ENCODE assay signal across 10 cellular contexts in the genomic region with DNA sequence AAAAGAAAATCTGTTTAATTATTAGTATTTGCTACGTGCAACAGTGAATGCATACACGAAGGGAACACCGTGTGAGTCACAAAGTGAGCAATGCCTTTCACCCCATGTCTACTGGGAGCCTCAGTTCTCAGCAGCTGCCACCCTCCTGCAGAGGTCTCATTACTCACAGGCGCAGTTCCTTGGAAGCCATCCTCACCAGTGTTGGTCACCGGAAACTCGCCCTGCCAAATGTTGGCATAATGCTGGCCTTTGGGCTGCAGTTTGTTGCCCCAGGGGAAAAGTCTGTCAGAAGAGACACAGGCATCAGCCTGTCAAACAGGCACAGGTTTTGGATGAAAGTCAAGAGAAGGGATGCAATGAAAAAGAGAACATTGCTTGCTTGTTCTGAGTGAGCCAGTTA. TPM values are rescaled to one million over a fixed set of nuclear protein-coding genes. Genes with fewer than 3 reads are reported as not detected.
DNase-seq lines count a peak whose midpoint lies in the region; ATAC-seq and TF ChIP-seq lines count a peak whose summit lies in the region.
"Had no signal": no experiment of that assay in that cellular context is flagged by ENCODE, and none has a peak within 500 bp of the region (broad histone marks: within the 10 kb centered on the region; RNA-seq: fewer than 3 reads in every experiment).

No MANE protein-coding gene starts in this region.

- H3K36me3 ChIP-seq in RWPE2 (ENCODE audit: low read depth) (no peaks in the 10 kb centered on the region), fibroblast of lung (ENCODE audit: control insufficient read depth, insufficient read depth, low read length) (no peaks in the 10 kb centered on the region), right lobe of liver (peaks cover 0 to 12% (median under 1%) of the 10 kb centered on the region in 4 donors)

- H3K79me2 ChIP-seq in fibroblast of lung (ENCODE audit: control insufficient read depth, insufficient read depth, low read length) = no peaks in the 10 kb centered on the region

- DNase-seq in activated T-cell treated with anti-CD3 and anti-CD28 coated beads for 48 hours (ENCODE audit: low read depth) = peak; percentile 43
- DNase-seq in activated T-cell treated with anti-CD3 and anti-CD28 coated beads, Interleukin-2, amount 50 U/mL, for 1 hour = no peak
- peak; percentile 98 for DNase-seq in RWPE2 (ENCODE audit: low spot score)
- DNase-seq in fibroblast of lung (ENCODE audit: low read depth in 2 of 2) = peak; percentile 88 to 91
- DNase-seq in stimulated activated CD8-positive, alpha-beta memory T cell treated with anti-CD3 and anti-CD28 coated beads, Interleukin-4, amount 100 ng/mL, for 48 hours = peak; percentile 66
- DNase-seq in right lobe of liver = no peak
- DNase-seq: activated naive CD4-positive, alpha-beta T cell treated with anti-CD3 and anti-CD28 coated beads, Interleukin-2, amount 50 U/mL, for 16 hours had no signal

- 91% methylated on average over 6 of the region's 6 CpGs for WGBS in right lobe of liver (ENCODE audit: insufficient coverage, low coverage, low lambda C conversion rate, missing lambda C conversion rate)

- no peaks in the 10 kb centered on the region for H4K20me1 ChIP-seq in fibroblast of lung (ENCODE audit: control insufficient read depth, extremely low read depth, insufficient read depth, low read length)
- H4K20me1 ChIP-seq: BLaER1 treated with 17β-estradiol and CSF1 and Interleukin-3, amounts not matched to agents 10 nM and 100 nM had no signal

- H3K27ac ChIP-seq in RWPE2 (ENCODE audit: poor library complexity, severe bottlenecking) (peak overlapping the region; percentile 95), fibroblast of lung (ENCODE audit: insufficient read depth, low read length) (peak overlapping the region; percentile 33), right lobe of liver (no peak overlapping the region)
- H3K27ac ChIP-seq: BLaER1 treated with 17β-estradiol and CSF1 and Interleukin-3, amounts not matched to agents 10 nM and 100 nM had no signal

- peaks cover 42% of the 10 kb centered on the region for H3K4me1 ChIP-seq in RWPE2 (ENCODE audit: insufficient read depth, poor library complexity, severe bottlenecking)
- H3K4me1 ChIP-seq in fibroblast of lung (ENCODE audit: control insufficient read depth, extremely low read depth, insufficient read depth, low read length) = peaks cover 16% of the 10 kb centered on the region
- no peaks in the 10 kb centered on the region for H3K4me1 ChIP-seq in right lobe of liver

- H2AFZ ChIP-seq in fibroblast of lung (ENCODE audit: low read length) = no peak overlapping the region

- peak; percentile 94 for ATAC-seq in RWPE2 (ENCODE audit: low read depth)
- ATAC-seq in right lobe of liver = no peak
- no peak for ATAC-seq in HG02938 (IDR thresholded peaks at IDR 0.05; ENCODE audit: unreplicated experiment)
- no peak for ATAC-seq in GM21529 (IDR thresholded peaks at IDR 0.05; ENCODE audit: unreplicated experiment)

- H3K27me3 ChIP-seq in RWPE2 (ENCODE audit: insufficient read depth, poor library complexity, severe bottlenecking) (no peaks in the 10 kb centered on the region), fibroblast of lung (ENCODE audit: control insufficient read depth, insufficient read depth, low read length) (no peaks in the 10 kb centered on the region), right lobe of liver (no peaks in the 10 kb centered on the region)
- H3K27me3 ChIP-seq: BLaER1 treated with 17β-estradiol and CSF1 and Interleukin-3, amounts not matched to agents 10 nM and 100 nM had no signal

- no peak overlapping the region for H3K9ac ChIP-seq in fibroblast of lung (ENCODE audit: insufficient read depth, low read length)
- H3K9ac ChIP-seq: BLaER1 treated with 17β-estradiol and CSF1 and Interleukin-3, amounts not matched to agents 10 nM and 100 nM had no signal

- TF ChIP-seq CTCF in RWPE2 (IDR thresholded peaks at IDR 0.05; ENCODE audit: poor library complexity, severe bottlenecking) (no peak), fibroblast of lung (conservative IDR thresholded peaks at IDR 0.05 in 1 of 2, IDR thresholded peaks at IDR 0.05 in 1 of 2; ENCODE audit: low read depth in 1 of 2, low read length in 2 of 2) (no peak), right lobe of liver (IDR thresholded peaks at IDR 0.05) (no peak)

- peak overlapping the region; percentile 46 for H3K4me2 ChIP-seq in fibroblast of lung (ENCODE audit: extremely low read depth, insufficient read depth, low read length)
- H3K4me2 ChIP-seq: BLaER1 treated with 17β-estradiol and CSF1 and Interleukin-3, amounts not matched to agents 10 nM and 100 nM had no signal

- intact Hi-C loops in right lobe of liver (cut with DNase I) = no loop called here

- TF ChIP-seq POLR2A in right lobe of liver (IDR thresholded peaks at IDR 0.05) = no peak

- H3K9me3 ChIP-seq in RWPE2 (ENCODE audit: severe bottlenecking) = no peaks in the 10 kb centered on the region
- H3K9me3 ChIP-seq in fibroblast of lung (ENCODE audit: control insufficient read depth, insufficient read depth, low read depth, low read length) = no peaks in the 10 kb centered on the region
- H3K9me3 ChIP-seq in right lobe of liver = no peaks in the 10 kb centered on the region
- H3K9me3 ChIP-seq: BLaER1 treated with 17β-estradiol and CSF1 and Interleukin-3, amounts not matched to agents 10 nM and 100 nM had no signal

- H3K4me3 ChIP-seq in RWPE2 (ENCODE audit: severe bottlenecking) (no peak overlapping the region), fibroblast of lung (replicated peaks in 1 of 4; ENCODE audit: control extremely low read depth in 1 of 4, insufficient read depth in 1 of 4, low read depth in 3 of 4, low read length in 4 of 4) (no peak overlapping the region), right lobe of liver (no peak overlapping the region)
- H3K4me3 ChIP-seq: BLaER1 treated with 17β-estradiol and CSF1 and Interleukin-3, amounts not matched to agents 10 nM and 100 nM had no signal

RNA-seq across cellular contexts. Expression of gene SUMF1, which starts 50.1 kb away (rescaled TPM):
- total RNA-seq in fibroblast of lung = 50.0 and 54.2 TPM in 2 replicates
- 45.8 and 64.6 TPM in 2 replicates for polyA plus RNA-seq in fibroblast of lung
- polyA plus RNA-seq in fibroblast of lung (2012) = 27.8 and 39.2 TPM in 2 replicates
- polyA minus RNA-seq in fibroblast of lung (ENCODE audit: low replicate concordance) = 14.8 and 22.1 TPM in 2 replicates
- 10 to 100 TPM; 15.9 to 32.4 (median 21.3) TPM for total RNA-seq in right lobe of liver

Comparison
In these comparisons a context has a peak if more than half of its experiments do, and no peak if none do; other contexts are left out.
1. DNase-seq: peak in activated T-cell treated with anti-CD3 and anti-CD28 coated beads for 48 hours (single experiment), RWPE2 (single experiment), fibroblast of lung (2 of 2) and stimulated activated CD8-positive, alpha-beta memory T cell treated with anti-CD3 and anti-CD28 coated beads, Interleukin-4, amount 100 ng/mL, for 48 hours (single experiment); none in activated T-cell treated with anti-CD3 and anti-CD28 coated beads, Interleukin-2, amount 50 U/mL, for 1 hour (single experiment) and right lobe of liver (0 of 3).
2. H3K27ac ChIP-seq: peak in RWPE2 (single experiment) and fibroblast of lung (single experiment); none in right lobe of liver (0 of 3).